Comparison of ENCODE assay signal across 1 cellular context in the genomic region with DNA sequence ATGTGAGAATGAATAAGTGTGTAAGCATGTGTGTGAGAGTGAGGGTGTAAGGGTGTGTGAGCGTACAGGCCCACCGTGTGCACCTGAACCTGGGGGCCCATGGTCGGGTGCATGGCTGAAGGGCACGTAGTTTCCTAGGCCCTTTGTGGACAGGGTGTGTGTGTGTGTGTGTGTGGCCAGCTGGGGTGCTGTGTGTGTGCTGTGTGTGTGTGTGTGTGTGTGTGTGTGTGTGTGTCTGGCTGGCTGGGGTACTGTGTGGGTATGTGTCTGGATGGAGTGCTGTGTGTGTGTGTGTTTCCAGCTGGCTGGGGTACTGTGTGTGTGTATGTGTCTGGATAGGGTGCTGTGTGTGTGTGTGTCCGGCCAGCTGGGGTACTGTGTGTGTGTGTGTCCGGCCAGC.
A peak's percentile ranks its signal among the peaks of the same experiment; 100 is the strongest.
TF ChIP-seq lines count a peak whose summit lies in the region.

No MANE protein-coding gene starts in this region.

TF ChIP-seq in HepG2, 621 proteins besides CTCF, POLR2A, EP300 and RAD21:
- TF ChIP-seq HMGA1 (CRISPR knock-in tag; conservative IDR thresholded peaks at IDR 0.05) (no peak), ZNF280B (CRISPR knock-in tag; IDR thresholded peaks at IDR 0.05; ENCODE audit: borderline replicate concordance) (no peak), MED13 (CRISPR knock-in tag; IDR thresholded peaks at IDR 0.05) (no peak), ZNF282 (IDR thresholded peaks at IDR 0.05; ENCODE audit: partially characterized antibody) (peak; percentile 41), ZNF550 (CRISPR knock-in tag; IDR thresholded peaks at IDR 0.05; ENCODE audit: borderline replicate concordance) (no peak), ZNF788 (CRISPR knock-in tag; IDR thresholded peaks at IDR 0.05; ENCODE audit: borderline replicate concordance) (no peak), FOXA1 (IDR thresholded peaks at IDR 0.05) (no peak), FOXA1 (CRISPR knock-in tag; IDR thresholded peaks at IDR 0.05) (no peak), ZNF17 (CRISPR knock-in tag; IDR thresholded peaks at IDR 0.05) (no peak), ZNF646 (CRISPR knock-in tag; IDR thresholded peaks at IDR 0.05) (peak; percentile 85), HNF1B (CRISPR knock-in tag; IDR thresholded peaks at IDR 0.05) (no peak), ZFP1 (CRISPR knock-in tag; IDR thresholded peaks at IDR 0.05) (no peak), IRF9 (CRISPR knock-in tag; IDR thresholded peaks at IDR 0.05; ENCODE audit: borderline replicate concordance) (no peak), ZNF3 (CRISPR knock-in tag; IDR thresholded peaks at IDR 0.05) (no peak), ZNF572 (CRISPR knock-in tag; IDR thresholded peaks at IDR 0.05) (no peak), TGIF2 (CRISPR knock-in tag; IDR thresholded peaks at IDR 0.05) (no peak), ZFAT (CRISPR knock-in tag; conservative IDR thresholded peaks at IDR 0.05) (no peak), TRIM22 (IDR thresholded peaks at IDR 0.05) (0 out of 2 replicates have a peak, but pooled peaks have one; percentile 72), REPIN1 (CRISPR knock-in tag; IDR thresholded peaks at IDR 0.05; ENCODE audit: borderline replicate concordance, low read depth) (no peak), JDP2 (CRISPR knock-in tag; IDR thresholded peaks at IDR 0.05; ENCODE audit: borderline replicate concordance) (no peak)
